In genomic region chr17:2059837-2060658, GRCh38 we compare ENCODE assay signal across 10 cellular contexts. TPM values are rescaled to one million over a fixed set of nuclear protein-coding genes. Genes with fewer than 3 reads are reported as not detected.
A peak's percentile ranks its signal among the peaks of the same experiment; 100 is the strongest.
DNase-seq lines count a peak whose midpoint lies in the region; ATAC-seq and TF ChIP-seq lines count a peak whose summit lies in the region.
"Had no signal": no experiment of that assay in that cellular context is flagged by ENCODE, and none has a peak within 500 bp of the region (broad histone marks: within the 10 kb centered on the region; RNA-seq: fewer than 3 reads in every experiment).

No MANE protein-coding gene starts in this region.

- peak overlapping the region; percentile 64 for H3K4me3 Mint-ChIP-seq in activated CD8-positive, alpha-beta memory T cell treated with anti-CD3 and anti-CD28 coated beads, Interleukin-2, amount 10 ng/mL, durations not matched to agents 7 days and 5 days

- H3K4me3 ChIP-seq in astrocyte of the cerebellum (ENCODE audit: low read depth, low read length): peak overlapping the region; percentile 62
- no peak overlapping the region for H3K4me3 ChIP-seq in lung
- peak overlapping the region; percentile 48 for H3K4me3 ChIP-seq in thoracic aorta

- ATAC-seq in activated CD8-positive, alpha-beta memory T cell treated with anti-CD3 and anti-CD28 coated beads, Interleukin-2, amount 10 ng/mL, durations not matched to agents 7 days and 5 days: no peak
- ATAC-seq in lung (ENCODE audit: insufficient read depth, low FRiP score): no peak
- no peak for ATAC-seq in thoracic aorta (ENCODE audit: insufficient number of reproducible peaks, low FRiP score, low read depth)
- ATAC-seq in GM21619 (IDR thresholded peaks at IDR 0.05; ENCODE audit: unreplicated experiment): no peak

- no peaks in the 10 kb centered on the region for H3K27me3 ChIP-seq in lung (ENCODE audit: control insufficient read depth, insufficient read depth)
- H3K27me3 ChIP-seq in thoracic aorta (replicated peaks; ENCODE audit: insufficient read depth): no peaks in the 10 kb centered on the region

- in situ Hi-C loops in astrocyte of the cerebellum (cut with HindIII; ENCODE audit: low sequenced_read_pairs): loop anchor here (10.0 kb wide), 1 partner anchor 115 kb away; no protein-coding TSS in a partner anchor

- peaks cover 0 to 2% of the 10 kb centered on the region in 2 donors for H3K9me3 ChIP-seq in lung (ENCODE audit: control insufficient read depth in 2 of 2, insufficient read depth in 1 of 2, low read length in 1 of 2)
- no peaks in the 10 kb centered on the region for H3K9me3 ChIP-seq in thoracic aorta

- H3K36me3 ChIP-seq in lung (ENCODE audit: control insufficient read depth in 2 of 2, insufficient read depth in 2 of 2, low read length in 2 of 2) (peaks cover 0 to 23% of the 10 kb centered on the region in 2 donors), thoracic aorta (peaks cover 12% of the 10 kb centered on the region)

- DNase-seq in activated CD8-positive, alpha-beta memory T cell treated with anti-CD3 and anti-CD28 coated beads, Interleukin-2, amount 10 ng/mL, durations not matched to agents 7 days and 5 days: no peak
- no peak for DNase-seq in activated CD8-positive, alpha-beta memory T cell treated with anti-CD3 and anti-CD28 coated beads, Interleukin-2, amount 50 U/mL, for 4 hours
- no peak for DNase-seq in astrocyte of the cerebellum (ENCODE audit: low read depth)
- DNase-seq in lung (ENCODE audit: low spot score): no peak
- DNase-seq in thoracic aorta (ENCODE audit: low spot score): no peak
- no peak for DNase-seq in NCI-H2081 (lab: John Stamatoyannopoulos, UW)
- no peak for DNase-seq in NCI-H2227 (lab: John Stamatoyannopoulos, UW; ENCODE audit: unreplicated experiment)

- H3K4me1 ChIP-seq in lung (ENCODE audit: control insufficient read depth in 2 of 2, insufficient read depth in 2 of 2, low read length in 2 of 2): peaks cover 0 to 26% of the 10 kb centered on the region in 2 donors
- H3K4me1 ChIP-seq in thoracic aorta (ENCODE audit: control insufficient read depth in 1 of 2, low read depth in 2 of 2): peaks cover 3 to 41% of the 10 kb centered on the region in 2 donors

- 77 to 81% methylated on average over 18 of the region's 18 CpGs for WGBS in lung, 2 donors

- H3K9me3 Mint-ChIP-seq in activated CD8-positive, alpha-beta memory T cell treated with anti-CD3 and anti-CD28 coated beads, Interleukin-2, amount 10 ng/mL, durations not matched to agents 7 days and 5 days (ENCODE audit: low read depth): no peaks in the 10 kb centered on the region

- H3K27me3 Mint-ChIP-seq in activated CD8-positive, alpha-beta memory T cell treated with anti-CD3 and anti-CD28 coated beads, Interleukin-2, amount 10 ng/mL, durations not matched to agents 7 days and 5 days: no peaks in the 10 kb centered on the region

- peaks cover 59% of the 10 kb centered on the region for H3K4me1 Mint-ChIP-seq in activated CD8-positive, alpha-beta memory T cell treated with anti-CD3 and anti-CD28 coated beads, Interleukin-2, amount 10 ng/mL, durations not matched to agents 7 days and 5 days

- H3K27ac Mint-ChIP-seq in activated CD8-positive, alpha-beta memory T cell treated with anti-CD3 and anti-CD28 coated beads, Interleukin-2, amount 10 ng/mL, durations not matched to agents 7 days and 5 days: peak overlapping the region; percentile 78

- H3K27ac ChIP-seq in lung (ENCODE audit: low read depth in 1 of 2, low read length in 1 of 2): peak overlapping the region; percentile 62 to 76
- H3K27ac ChIP-seq in thoracic aorta: peak overlapping the region in 1 of 2 donors; percentile 34
- H3K27ac ChIP-seq: KMS-11 had no signal

- H3K36me3 Mint-ChIP-seq in activated CD8-positive, alpha-beta memory T cell treated with anti-CD3 and anti-CD28 coated beads, Interleukin-2, amount 10 ng/mL, durations not matched to agents 7 days and 5 days: peaks cover 44% of the 10 kb centered on the region

- TF ChIP-seq CTCF in astrocyte of the cerebellum (IDR thresholded peaks at IDR 0.05; ENCODE audit: low read depth, low read length, missing control alignments): no peak
- no peak for TF ChIP-seq CTCF in lung (IDR thresholded peaks at IDR 0.05; ENCODE audit: control extremely low read depth, extremely low read depth)
- TF ChIP-seq CTCF in thoracic aorta (IDR thresholded peaks at IDR 0.05): no peak

- CTCF ChIA-PET in activated CD8-positive, alpha-beta memory T cell treated with anti-CD3 and anti-CD28 coated beads, Interleukin-2, amount 10 ng/mL, durations not matched to agents 7 days and 5 days (lab: Charles Lee): interaction anchor here (0.7 to 13.6 kb wide), 11 partner anchors 8 to 230 kb away, joined by 3 to 401 read pairs (median 6); no protein-coding TSS in a partner anchor

RNA-seq across cellular contexts. Expression of gene HIC1, which starts 5.1 kb away (rescaled TPM):
- total RNA-seq in activated CD8-positive, alpha-beta memory T cell treated with anti-CD3 and anti-CD28 coated beads, Interleukin-2, amount 10 ng/mL, durations not matched to agents 7 days and 5 days: 100 to 1,000 TPM in 1 of 2 experiments, 10 to 100 TPM in 1; 88.5 to 122 TPM
- total RNA-seq in lung (10 to 100 TPM; 28.9 to 34.8 TPM), thoracic aorta (10 to 100 TPM; 38.3 to 53.9 TPM)
- 10 to 100 TPM in 1 of 2 donors, 1 to 10 TPM in 1; 5.5 to 14.4 TPM for polyA plus RNA-seq in lung

RNA-seq across cellular contexts. Expression of gene OVCA2, which starts 18.2 kb away (rescaled TPM):
- 10 to 100 TPM; 31.7 to 42.2 TPM for total RNA-seq in activated CD8-positive, alpha-beta memory T cell treated with anti-CD3 and anti-CD28 coated beads, Interleukin-2, amount 10 ng/mL, durations not matched to agents 7 days and 5 days
- total RNA-seq in lung (10 to 100 TPM; 11.1 to 31.7 TPM), thoracic aorta (10 to 100 TPM; 44.1 to 46.6 TPM)
- polyA plus RNA-seq in lung: 10 to 100 TPM; 43.2 to 55.4 TPM

RNA-seq across cellular contexts. Expression of gene DPH1, which starts 30.1 kb away (rescaled TPM):
- total RNA-seq in activated CD8-positive, alpha-beta memory T cell treated with anti-CD3 and anti-CD28 coated beads, Interleukin-2, amount 10 ng/mL, durations not matched to agents 7 days and 5 days: 10 to 100 TPM; 29.2 to 37.5 TPM
- total RNA-seq in lung (10 to 100 TPM; 32.7 to 37.8 TPM), thoracic aorta (10 to 100 TPM; 46.0 to 61.1 TPM)
- 10 to 100 TPM; 21.1 to 21.6 TPM for polyA plus RNA-seq in lung

RNA-seq across cellular contexts. Expression of gene RTN4RL1, which starts 34.9 kb away (rescaled TPM):
- under 1 TPM; 0.09 to 0.45 TPM for total RNA-seq in activated CD8-positive, alpha-beta memory T cell treated with anti-CD3 and anti-CD28 coated beads, Interleukin-2, amount 10 ng/mL, durations not matched to agents 7 days and 5 days
- 1 to 10 TPM in 1 of 2 donors, under 1 TPM in 1; 0.65 to 7.3 TPM for total RNA-seq in lung
- polyA plus RNA-seq in lung: 1 to 10 TPM; 1.2 to 3.5 TPM
- total RNA-seq in thoracic aorta: 1 to 10 TPM; 5.4 to 8.0 TPM
- total RNA-seq: epithelial cell of proximal tubule had no signal
